Comparison of ENCODE assay signal across 29 cellular contexts in the genomic region with DNA sequence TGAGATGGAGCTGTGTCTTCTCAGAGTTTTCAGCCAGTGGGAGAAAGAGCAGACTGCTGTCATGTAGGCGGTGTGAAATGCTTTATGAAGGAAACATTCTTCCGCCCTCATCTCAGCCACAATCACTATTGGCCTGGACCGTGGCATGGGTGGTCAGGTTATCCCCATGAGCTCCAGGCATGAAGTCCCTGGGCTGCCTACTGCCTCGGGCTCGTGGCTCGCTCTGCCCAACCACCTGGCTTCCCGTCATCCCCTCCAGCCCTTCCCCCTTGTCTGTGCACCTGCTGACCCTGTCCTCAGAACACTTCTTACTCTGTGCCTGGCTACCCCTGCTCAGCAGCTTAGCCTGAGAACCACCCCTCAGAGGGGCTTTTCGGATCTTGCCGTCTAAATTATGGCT. TPM values are rescaled to one million over a fixed set of nuclear protein-coding genes. Genes with fewer than 3 reads are reported as not detected.
DNase-seq lines count a peak whose midpoint lies in the region; ATAC-seq and TF ChIP-seq lines count a peak whose summit lies in the region.
"Had no signal": no experiment of that assay in that cellular context is flagged by ENCODE, and none has a peak within 500 bp of the region (broad histone marks: within the 10 kb centered on the region; RNA-seq: fewer than 3 reads in every experiment).

No MANE protein-coding gene starts in this region.

- H3K27me3 ChIP-seq in DOHH2 (ENCODE audit: control insufficient read depth, low read length) (no peaks in the 10 kb centered on the region), Karpas-422 (ENCODE audit: low read length) (no peaks in the 10 kb centered on the region)

- H3K4me3 Mint-ChIP-seq in osteocyte (ENCODE audit: unreplicated experiment): no peak overlapping the region
- H3K4me3 Mint-ChIP-seq: activated CD4-positive, alpha-beta T cell treated with anti-CD3 and anti-CD28 coated beads for 36 hours; activated CD8-positive, alpha-beta T cell treated with anti-CD3 and anti-CD28 coated beads, Interleukin-2, amount 10 ng/mL, durations not matched to agents 7 days and 5 days; activated naive CD8-positive, alpha-beta T cell treated with anti-CD3 and anti-CD28 coated beads, Interleukin-2, amount 50 U/mL, for 24 hours; activated T-cell treated with anti-CD3 and anti-CD28 coated beads, Interleukin-2, amount 50 U/mL, for 24 hours; CD8-positive, alpha-beta T cell; IgD-negative memory B cell; type B pancreatic cell had no signal

- 0 out of 2 replicates have a peak, but pooled peaks cover 4% of the 10 kb centered on the region for H3K9me3 ChIP-seq in DOHH2 (ENCODE audit: control insufficient read depth, insufficient read depth, low read length)
- H3K9me3 ChIP-seq in Karpas-422 (ENCODE audit: low read length): no peaks in the 10 kb centered on the region
- H3K9me3 ChIP-seq: gastrocnemius medialis had no signal

- H3K4me3 ChIP-seq in DOHH2 (ENCODE audit: low read length): peak overlapping the region; percentile 58
- no peak overlapping the region for H3K4me3 ChIP-seq in Karpas-422 (ENCODE audit: low read length)
- no peak overlapping the region for H3K4me3 ChIP-seq in coronary artery
- H3K4me3 ChIP-seq: gastrocnemius medialis, skin epidermis had no signal

- H3K4me2 ChIP-seq in DOHH2 (ENCODE audit: low read length) (peak overlapping the region; percentile 81), Karpas-422 (ENCODE audit: low read depth, low read length, poor library complexity, severe bottlenecking) (peak overlapping the region; percentile 38)
- H3K4me2 ChIP-seq: SK-N-SH had no signal

- H3K4me1 ChIP-seq in DOHH2 (ENCODE audit: control insufficient read depth, low read length) (peaks cover 47% of the 10 kb centered on the region), Karpas-422 (ENCODE audit: low read length) (peaks cover 12% of the 10 kb centered on the region)
- H3K4me1 ChIP-seq: gastrocnemius medialis had no signal

- peaks cover 3% of the 10 kb centered on the region for H3K27me3 Mint-ChIP-seq in osteocyte (ENCODE audit: unreplicated experiment)
- H3K27me3 Mint-ChIP-seq: activated CD4-positive, alpha-beta T cell treated with anti-CD3 and anti-CD28 coated beads for 36 hours; activated naive CD8-positive, alpha-beta T cell treated with anti-CD3 and anti-CD28 coated beads, Interleukin-2, amount 50 U/mL, for 24 hours; activated T-cell treated with anti-CD3 and anti-CD28 coated beads, Interleukin-2, amount 50 U/mL, for 24 hours; type B pancreatic cell had no signal

- no peaks in the 10 kb centered on the region for H3K4me1 Mint-ChIP-seq in osteocyte (ENCODE audit: unreplicated experiment)

- no peak for ATAC-seq in HG02610 (IDR thresholded peaks at IDR 0.05; ENCODE audit: unreplicated experiment)
- ATAC-seq: activated CD4-positive, alpha-beta T cell treated with anti-CD3 and anti-CD28 coated beads for 36 hours; activated CD8-positive, alpha-beta T cell treated with anti-CD3 and anti-CD28 coated beads, Interleukin-2, amount 10 ng/mL, durations not matched to agents 7 days and 5 days; activated naive CD8-positive, alpha-beta T cell treated with anti-CD3 and anti-CD28 coated beads, Interleukin-2, amount 50 U/mL, for 24 hours; CD8-positive, alpha-beta T cell; gastrocnemius medialis had no signal

- no peaks in the 10 kb centered on the region for H3K9me3 Mint-ChIP-seq in osteocyte (ENCODE audit: unreplicated experiment)
- H3K9me3 Mint-ChIP-seq: type B pancreatic cell had no signal

- no peak overlapping the region for H2AFZ ChIP-seq in Karpas-422 (ENCODE audit: low read length)

- no peaks in the 10 kb centered on the region for H3K36me3 Mint-ChIP-seq in osteocyte (ENCODE audit: unreplicated experiment)
- H3K36me3 Mint-ChIP-seq: CD8-positive, alpha-beta T cell; type B pancreatic cell had no signal

- H3K27ac ChIP-seq in DOHH2 (ENCODE audit: low read depth, low read length): peak overlapping the region; percentile 79
- H3K27ac ChIP-seq in Karpas-422 (ENCODE audit: low read length): no peak overlapping the region
- no peak overlapping the region for H3K27ac ChIP-seq in coronary artery
- H3K27ac ChIP-seq: gastrocnemius medialis, skin epidermis had no signal

- DNase-seq in Karpas-422 (no peak), coronary artery (ENCODE audit: low spot score) (peak; percentile 47), osteocyte (ENCODE audit: extremely low spot score, unreplicated experiment) (peak; percentile 64), NCI-H2081 (lab: John Stamatoyannopoulos, UW) (no peak), GF-D8 (lab: John Stamatoyannopoulos, UW) (no peak)
- DNase-seq in stimulated activated CD4-positive, alpha-beta T cell treated with anti-CD3 and anti-CD28 coated beads, Interleukin-1b, Interleukin-23, amount 100 ng/mL, for 48 hours: no peak
- DNase-seq: activated CD4-positive, alpha-beta T cell treated with anti-CD3 and anti-CD28 coated beads for 36 hours; activated CD8-positive, alpha-beta T cell treated with anti-CD3 and anti-CD28 coated beads, Interleukin-2, amount 10 ng/mL, durations not matched to agents 7 days and 5 days; activated gamma-delta T cell treated with Interleukin-2 at 50 U/mL for 16 hours; activated naive CD8-positive, alpha-beta T cell treated with anti-CD3 and anti-CD28 coated beads, Interleukin-2, amount 50 U/mL, for 24 hours; activated T-cell treated with anti-CD3 and anti-CD28 coated beads, Interleukin-2, amount 50 U/mL, for 24 hours; central memory CD4-positive, alpha-beta T cell; gastrocnemius medialis; NCI-H1048; NCI-H1694 treated with DMSO at 0.1 percent for 48 hours; NCI-H2171 treated with DMSO at 0.1 percent for 48 hours; NCI-H526 treated with DMSO at 0.1 percent for 48 hours; nucleus accumbens; SK-N-SH; stimulated activated CD8-positive, alpha-beta memory T cell treated with anti-CD3 and anti-CD28 coated beads, Interleukin-4, amount 100 ng/mL, for 48 hours; T-helper 2 cell had no signal

- H4K20me1 ChIP-seq in DOHH2 (ENCODE audit: control insufficient read depth, insufficient read depth, low read depth, low read length) (no peaks in the 10 kb centered on the region), Karpas-422 (ENCODE audit: insufficient read depth, low read depth, low read length) (no peaks in the 10 kb centered on the region)

- TF ChIP-seq CTCF in DOHH2 (IDR thresholded peaks at IDR 0.05; ENCODE audit: low read depth, low read length, poor library complexity, severe bottlenecking) (no peak), coronary artery (IDR thresholded peaks at IDR 0.05) (no peak), osteocyte (IDR thresholded peaks at IDR 0.05) (no peak)

- H3K9ac ChIP-seq in Karpas-422 (ENCODE audit: low read length): no peak overlapping the region
- H3K9ac ChIP-seq: SK-N-SH had no signal

- no peak overlapping the region for H3K27ac Mint-ChIP-seq in osteocyte (ENCODE audit: unreplicated experiment)
- H3K27ac Mint-ChIP-seq: activated CD4-positive, alpha-beta T cell treated with anti-CD3 and anti-CD28 coated beads for 36 hours; activated CD8-positive, alpha-beta T cell treated with anti-CD3 and anti-CD28 coated beads, Interleukin-2, amount 10 ng/mL, durations not matched to agents 7 days and 5 days; activated naive CD8-positive, alpha-beta T cell treated with anti-CD3 and anti-CD28 coated beads, Interleukin-2, amount 50 U/mL, for 24 hours; activated T-cell treated with anti-CD3 and anti-CD28 coated beads, Interleukin-2, amount 50 U/mL, for 24 hours; CD8-positive, alpha-beta T cell; type B pancreatic cell had no signal

- no peaks in the 10 kb centered on the region for H3K9me2 ChIP-seq in DOHH2 (replicated peaks; ENCODE audit: control insufficient read depth, low read length)
- H3K9me2 ChIP-seq in Karpas-422 (replicated peaks; ENCODE audit: insufficient read depth, low read length): no peaks in the 10 kb centered on the region
- H3K9me2 ChIP-seq: SK-N-SH had no signal

- 0 out of 2 replicates have a peak, but pooled peaks cover 7% of the 10 kb centered on the region for H3F3A ChIP-seq in DOHH2 (ENCODE audit: control insufficient read depth, insufficient read depth)

- H3K36me3 ChIP-seq in DOHH2 (ENCODE audit: control insufficient read depth, low read length): no peaks in the 10 kb centered on the region
- no peaks in the 10 kb centered on the region for H3K36me3 ChIP-seq in Karpas-422 (ENCODE audit: insufficient read depth, low read length)
- H3K36me3 ChIP-seq: gastrocnemius medialis had no signal

- H3K79me2 ChIP-seq in DOHH2 (ENCODE audit: control insufficient read depth, low read length): no peaks in the 10 kb centered on the region
- no peaks in the 10 kb centered on the region for H3K79me2 ChIP-seq in Karpas-422 (ENCODE audit: low read length)

RNA-seq across cellular contexts. Expression of a gene that starts 15.5 kb away (rescaled TPM):
- total RNA-seq in Karpas-422 (2014; rRNA removed; shearing (Covaris generic); ENCODE audit: low replicate concordance): not detected in 2 replicates
- total RNA-seq in osteocyte: not detected in 2 replicates
- total RNA-seq: activated CD8-positive, alpha-beta T cell treated with anti-CD3 and anti-CD28 coated beads, Interleukin-2, amount 10 ng/mL, durations not matched to agents 7 days and 5 days; CD8-positive, alpha-beta T cell had no signal

RNA-seq across cellular contexts. Expression of a gene that starts 35.4 kb away (rescaled TPM):
- 3,591 and 3,631 TPM in 2 replicates for total RNA-seq in Karpas-422 (2014; rRNA removed; shearing (Covaris generic); ENCODE audit: low replicate concordance)
- 1,082 and 1,101 TPM in 2 replicates for total RNA-seq in osteocyte

RNA-seq across cellular contexts. Expression of a gene that starts 47.6 kb away (rescaled TPM):
- total RNA-seq in Karpas-422 (2014; rRNA removed; shearing (Covaris generic); ENCODE audit: low replicate concordance): not detected in 2 replicates
- total RNA-seq in osteocyte: not detected in 2 replicates
- total RNA-seq: A673; activated CD4-positive, alpha-beta T cell treated with anti-CD3 and anti-CD28 coated beads for 36 hours; activated CD8-positive, alpha-beta T cell treated with anti-CD3 and anti-CD28 coated beads, Interleukin-2, amount 10 ng/mL, durations not matched to agents 7 days and 5 days; CD8-positive, alpha-beta T cell; dermis microvascular lymphatic vessel endothelial cell; gastrocnemius medialis had no signal

RNA-seq across cellular contexts. Expression of a gene that starts 52.3 kb away (rescaled TPM):
- 20.4 and 33.9 TPM in 2 replicates for total RNA-seq in Karpas-422 (2014; rRNA removed; shearing (Covaris generic); ENCODE audit: low replicate concordance)
- total RNA-seq in osteocyte: 24.6 and 25.5 TPM in 2 replicates

Comparison
In these comparisons a context has a peak if more than half of its experiments do, and no peak if none do; other contexts are left out.
1. DNase-seq: peak in coronary artery (single experiment) and osteocyte (single experiment); none in Karpas-422 (single experiment), stimulated activated CD4-positive, alpha-beta T cell treated with anti-CD3 and anti-CD28 coated beads, Interleukin-1b, Interleukin-23, amount 100 ng/mL, for 48 hours (single experiment), NCI-H2081 (0 of 2) and GF-D8 (single experiment).